Comparison of ENCODE assay signal across 8 cellular contexts in genomic region chr5:400282-401215, GRCh38. TPM values are rescaled to one million over a fixed set of nuclear protein-coding genes. Genes with fewer than 3 reads are reported as not detected.
DNase-seq lines count a peak whose midpoint lies in the region; ATAC-seq lines count a peak whose summit lies in the region.

No MANE protein-coding gene starts in this region.

- H3K9me3 ChIP-seq in mesenchymal stem cell (ENCODE audit: control insufficient read depth, low read length), result no peaks in the 10 kb centered on the region

- H2AK5ac ChIP-seq in mesenchymal stem cell (ENCODE audit: low read length, severe bottlenecking), result peak overlapping the region; percentile 47

- H2BK15ac ChIP-seq in mesenchymal stem cell (ENCODE audit: low read depth, poor library complexity, severe bottlenecking), result peak overlapping the region; percentile 94

- H4K8ac ChIP-seq in mesenchymal stem cell (ENCODE audit: low read length), result peak overlapping the region; percentile 98

- H3K79me1 ChIP-seq in mesenchymal stem cell (replicated peaks; ENCODE audit: low read length, poor library complexity, severe bottlenecking), result no peaks in the 10 kb centered on the region

- WGBS in mesenchymal stem cell, result 60% methylated on average over 25 of the region's 27 CpGs

- H3K4me1 ChIP-seq in ACC112 (ENCODE audit: control insufficient read depth, insufficient read depth, low read length, unreplicated experiment) (peaks cover 31% of the 10 kb centered on the region), mesenchymal stem cell (ENCODE audit: control insufficient read depth, insufficient read depth, low read depth, low read length) (peaks cover 31% of the 10 kb centered on the region)

- H3K4ac ChIP-seq in mesenchymal stem cell (ENCODE audit: low read depth in 1 of 2, low read length in 2 of 2), result peak overlapping the region; percentile 96 to 97

- peak; percentile 17 for ATAC-seq in GM18868 (IDR thresholded peaks at IDR 0.05; ENCODE audit: unreplicated experiment)
- ATAC-seq in HG03432 (IDR thresholded peaks at IDR 0.05; ENCODE audit: unreplicated experiment), result peak; percentile 23

- DNase-seq in activated naive CD8-positive, alpha-beta T cell treated with anti-CD3 and anti-CD28 coated beads for 36 hours, result no peak
- DNase-seq in mesenchymal stem cell, result peak; percentile 75
- DNase-seq in HPDE6-E6E7 (ENCODE audit: extremely low spot score), result no peak
- no peak for DNase-seq in NCI-H446 treated with DMSO at 0.1 percent for 48 hours (lab: John Stamatoyannopoulos, UW)
- no peak for DNase-seq in SKM-1 treated with dmso at 0.1 percent for 144 hours (lab: John Stamatoyannopoulos, UW; ENCODE audit: unreplicated experiment)

- H3K27ac ChIP-seq in ACC112 (ENCODE audit: low read depth, low read length), result peak overlapping the region; percentile 97
- peak overlapping the region; percentile 65 for H3K27ac ChIP-seq in mesenchymal stem cell (ENCODE audit: low read length, poor library complexity, severe bottlenecking)

- peak overlapping the region; percentile 97 for H3K9ac ChIP-seq in mesenchymal stem cell (ENCODE audit: low read length)

- H3K4me1 Mint-ChIP-seq in activated naive CD8-positive, alpha-beta T cell treated with anti-CD3 and anti-CD28 coated beads for 36 hours, result peaks cover 42% of the 10 kb centered on the region

- peak overlapping the region in 1 of 2 experiments; percentile 63 for H3K23ac ChIP-seq in mesenchymal stem cell (ENCODE audit: low read length in 2 of 2)

- H3K4me2 ChIP-seq in mesenchymal stem cell (ENCODE audit: low read length, poor library complexity, severe bottlenecking), result peak overlapping the region; percentile 70

- H2AFZ ChIP-seq in ACC112 (ENCODE audit: low read length, unreplicated experiment) (no peak overlapping the region), mesenchymal stem cell (ENCODE audit: low read depth, low read length) (no peak overlapping the region)

- H3K4me3 Mint-ChIP-seq in activated naive CD8-positive, alpha-beta T cell treated with anti-CD3 and anti-CD28 coated beads for 36 hours, result peak overlapping the region; percentile 22

- peaks cover 4% of the 10 kb centered on the region; the same call in 1 of the 2 replicates for H3K36me3 ChIP-seq in ACC112 (ENCODE audit: insufficient read depth, low read length)
- H3K36me3 ChIP-seq in mesenchymal stem cell (ENCODE audit: control insufficient read depth in 1 of 2, insufficient read depth in 2 of 2, low read depth in 1 of 2, low read length in 2 of 2), result peaks cover 0 to 9% of the 10 kb centered on the region in 2 experiments

- H4K91ac ChIP-seq in mesenchymal stem cell (ENCODE audit: low read length), result peak overlapping the region; percentile 95

- H3K27ac Mint-ChIP-seq in activated naive CD8-positive, alpha-beta T cell treated with anti-CD3 and anti-CD28 coated beads for 36 hours, result peak overlapping the region; percentile 90

- no peaks in the 10 kb centered on the region for H3K9me3 Mint-ChIP-seq in activated naive CD8-positive, alpha-beta T cell treated with anti-CD3 and anti-CD28 coated beads for 36 hours

- H2BK12ac ChIP-seq in mesenchymal stem cell (ENCODE audit: low read length in 2 of 2), result peak overlapping the region; percentile 91 to 96

- H2BK120ac ChIP-seq in mesenchymal stem cell (ENCODE audit: low read depth, low read length), result peak overlapping the region; percentile 87

- H3K36me3 Mint-ChIP-seq in activated naive CD8-positive, alpha-beta T cell treated with anti-CD3 and anti-CD28 coated beads for 36 hours, result peaks cover 56% of the 10 kb centered on the region

- H3K27me3 ChIP-seq in ACC112 (ENCODE audit: insufficient read depth, low read length) (no peaks in the 10 kb centered on the region), mesenchymal stem cell (ENCODE audit: control insufficient read depth in 1 of 2, insufficient read depth in 1 of 2, low read length in 2 of 2) (no peaks in the 10 kb centered on the region)

- peak overlapping the region in 1 of 2 experiments; percentile 93 for H3K14ac ChIP-seq in mesenchymal stem cell (ENCODE audit: low read length in 2 of 2)

- H3K79me2 ChIP-seq in ACC112 (ENCODE audit: control insufficient read depth, insufficient read depth, low read length, unreplicated experiment), result no peaks in the 10 kb centered on the region

- H2BK5ac ChIP-seq in mesenchymal stem cell (ENCODE audit: low read depth, low read length, poor library complexity, severe bottlenecking), result no peak overlapping the region

- peaks cover 9% of the 10 kb centered on the region for H3K27me3 Mint-ChIP-seq in activated naive CD8-positive, alpha-beta T cell treated with anti-CD3 and anti-CD28 coated beads for 36 hours

- peak overlapping the region; percentile 77 to 98 for H3K18ac ChIP-seq in mesenchymal stem cell (ENCODE audit: low read depth in 1 of 2, low read length in 2 of 2)

- peak overlapping the region; percentile 61 for H3K4me3 ChIP-seq in ACC112 (ENCODE audit: low read depth, low read length)
- peak overlapping the region in 1 of 2 experiments; percentile 69 for H3K4me3 ChIP-seq in mesenchymal stem cell (ENCODE audit: insufficient read depth in 1 of 2, low read depth in 1 of 2, low read length in 2 of 2)

RNA-seq across cellular contexts. Expression of gene EXOC3, which starts 42.4 kb away (rescaled TPM):
- total RNA-seq in activated naive CD8-positive, alpha-beta T cell treated with anti-CD3 and anti-CD28 coated beads for 36 hours, result 10 to 100 TPM; 58.2 to 61.2 TPM
- 24.3 TPM for polyA plus RNA-seq in mesenchymal stem cell (2013, experiment 1 of 2)
- 23.1 TPM for polyA plus RNA-seq in mesenchymal stem cell (2013, experiment 2 of 2)
